Comparison of ENCODE assay signal across 9 cellular contexts in genomic region chr2:241219030-241219382, GRCh38. TPM values are rescaled to one million over a fixed set of nuclear protein-coding genes. Genes with fewer than 3 reads are reported as not detected.
DNase-seq lines count a peak whose midpoint lies in the region; ATAC-seq and TF ChIP-seq lines count a peak whose summit lies in the region.
"Had no signal": no experiment of that assay in that cellular context is flagged by ENCODE, and none has a peak within 500 bp of the region (broad histone marks: within the 10 kb centered on the region; RNA-seq: fewer than 3 reads in every experiment).

No MANE protein-coding gene starts in this region.

- no peak for ATAC-seq in Panc1
- ATAC-seq: foreskin keratinocyte had no signal

- no peaks in the 10 kb centered on the region for H3K9me3 ChIP-seq in Panc1 (ENCODE audit: control insufficient read depth, insufficient read depth, low read depth, low read length)
- H3K9me3 ChIP-seq in fibroblast of lung (ENCODE audit: control insufficient read depth, insufficient read depth, low read depth, low read length): no peaks in the 10 kb centered on the region
- no peaks in the 10 kb centered on the region for H3K9me3 ChIP-seq in sigmoid colon

- H3K4me3 ChIP-seq in Panc1 (ENCODE audit: low read depth in 2 of 2, low read length in 2 of 2): peak overlapping the region; percentile 65 to 87
- H3K4me3 ChIP-seq in fibroblast of lung (replicated peaks in 1 of 4; ENCODE audit: control extremely low read depth in 1 of 4, insufficient read depth in 1 of 4, low read depth in 3 of 4, low read length in 4 of 4): peak overlapping the region; percentile 51 to 78 (median 58)
- peak overlapping the region in 3 of 4 donors; percentile 39 to 82 (median 65) for H3K4me3 ChIP-seq in sigmoid colon

- DNase-seq in NCI-H510A treated with DMSO at 0.1 percent for 48 hours (lab: John Stamatoyannopoulos, UW) (peak; percentile 54), NCI-H510A (lab: John Stamatoyannopoulos, UW) (no peak), Panc1 (ENCODE audit: low read depth, low spot score) (no peak), fibroblast of lung (ENCODE audit: low read depth in 2 of 2) (no peak), sigmoid colon (no peak), occipital lobe (lab: John Stamatoyannopoulos, UW) (no peak), UCSD-AML1 (lab: John Stamatoyannopoulos, UW; ENCODE audit: unreplicated experiment) (no peak)
- DNase-seq in stimulated activated CD4-positive, alpha-beta T cell treated with anti-CD3 and anti-CD28 coated beads, Interleukin-15, amount 100 ng/mL, for 24 hours: no peak
- DNase-seq: foreskin keratinocyte had no signal

- POLR2A ChIA-PET in Panc1 (lab: Charles Lee): no interaction called here

- H3K27ac ChIP-seq in Panc1 (ENCODE audit: low read length): peak overlapping the region; percentile 86
- H3K27ac ChIP-seq in fibroblast of lung (ENCODE audit: insufficient read depth, low read length): no peak overlapping the region
- H3K27ac ChIP-seq in sigmoid colon: no peak overlapping the region
- H3K27ac ChIP-seq: foreskin keratinocyte had no signal

- H3K4me2 ChIP-seq in fibroblast of lung (ENCODE audit: extremely low read depth, insufficient read depth, low read length): peak overlapping the region; percentile 80

- H3K27me3 ChIP-seq in Panc1 (ENCODE audit: control insufficient read depth, insufficient read depth, low read length) (no peaks in the 10 kb centered on the region), fibroblast of lung (ENCODE audit: control insufficient read depth, insufficient read depth, low read length) (peaks cover 3% of the 10 kb centered on the region), sigmoid colon (no peaks in the 10 kb centered on the region)

- peaks cover 16% of the 10 kb centered on the region for H3K4me1 ChIP-seq in Panc1 (ENCODE audit: control insufficient read depth, insufficient read depth, low read length)
- peaks cover 4% of the 10 kb centered on the region for H3K4me1 ChIP-seq in fibroblast of lung (ENCODE audit: control insufficient read depth, extremely low read depth, insufficient read depth, low read length)
- H3K4me1 ChIP-seq in sigmoid colon: peaks cover 0 to 22% (median 13%) of the 10 kb centered on the region in 4 donors

- H4K20me1 ChIP-seq in fibroblast of lung (ENCODE audit: control insufficient read depth, extremely low read depth, insufficient read depth, low read length): peaks cover 2% of the 10 kb centered on the region

- CTCF ChIA-PET in Panc1 (lab: Charles Lee): no interaction called here

- no peak overlapping the region for H2AFZ ChIP-seq in fibroblast of lung (ENCODE audit: low read length)

- TF ChIP-seq CTCF in Panc1 (IDR thresholded peaks at IDR 0.05) (no peak), fibroblast of lung (conservative IDR thresholded peaks at IDR 0.05 in 1 of 2, IDR thresholded peaks at IDR 0.05 in 1 of 2; ENCODE audit: low read depth in 1 of 2, low read length in 2 of 2) (no peak), sigmoid colon (IDR thresholded peaks at IDR 0.05) (no peak)

- 35 to 52% methylated on average over 4 of the region's 4 CpGs for WGBS in sigmoid colon, 2 donors

- H3K36me3 ChIP-seq in Panc1 (ENCODE audit: control insufficient read depth, insufficient read depth, low read length) (no peaks in the 10 kb centered on the region), fibroblast of lung (ENCODE audit: control insufficient read depth, insufficient read depth, low read length) (no peaks in the 10 kb centered on the region), sigmoid colon (no peaks in the 10 kb centered on the region)

- no peak for TF ChIP-seq EP300 in sigmoid colon (IDR thresholded peaks at IDR 0.05)

- BruUV-seq in Panc1 (replicated peaks; lab: Mats Ljungman, UMichigan): TSS peak; percentile 83

- in situ Hi-C loops in Panc1 (cut with HindIII; ENCODE audit: low pct_unique_long_range_greater_than_20kb, low sequenced_read_pairs): no loop called here

- no peaks in the 10 kb centered on the region for H3K79me2 ChIP-seq in fibroblast of lung (ENCODE audit: control insufficient read depth, insufficient read depth, low read length)

- intact Hi-C loops in Panc1 (cut with micrococcal nuclease; ENCODE audit: unreplicated experiment) (no loop called here), sigmoid colon (cut with DNase I) (loop anchor here (2.0 to 5.0 kb wide), 2 partner anchors 70 to 98 kb away; partner anchors contain the start of genes HDLBP, PASK and SEPTIN2)

- no peak overlapping the region for H3K9ac ChIP-seq in fibroblast of lung (ENCODE audit: insufficient read depth, low read length)

- TF ChIP-seq POLR2A in sigmoid colon (IDR thresholded peaks at IDR 0.05): no peak

RNA-seq across cellular contexts. Expression of gene ANO7, which starts 30.5 kb away (rescaled TPM):
- total RNA-seq in Panc1 (2021; ENCODE audit: unreplicated experiment) (6.9 TPM), fibroblast of lung (0.26 and 0.50 TPM in 2 replicates), sigmoid colon (1 to 10 TPM in 1 of 4 donors, under 1 TPM in 1, not detected in 2; 0.41 to 1.7 TPM), occipital lobe (0.16 TPM)
- 7.3 TPM for polyA plus RNA-seq in Panc1 (2012; ENCODE audit: insufficient read length)
- polyA plus RNA-seq in fibroblast of lung (0.50 and 0.70 TPM in 2 replicates), sigmoid colon (10 to 100 TPM in 1 of 3 donors, 1 to 10 TPM in 2; 3.9 to 39.2 (median 7.8) TPM)
- 1.1 and 1.4 TPM in 2 replicates for polyA plus RNA-seq in fibroblast of lung (2012)
- 2.6 and 3.0 TPM in 2 replicates for polyA minus RNA-seq in fibroblast of lung (ENCODE audit: low replicate concordance)
